ENCODE assay signal across 8 cellular contexts in genomic region chr21:34887729-34888568, GRCh38.
DNase-seq lines count a peak whose midpoint lies in the region; ATAC-seq, FAIRE-seq and TF ChIP-seq lines count a peak whose summit lies in the region.

No MANE protein-coding gene starts in this region.

- POLR2A ChIA-PET in Caco-2 (lab: Charles Lee) (interaction anchor here (0.6 to 1.6 kb wide), 4 partner anchors 10 to 512 kb away, joined by 3 to 8 read pairs (median 5); no protein-coding TSS in a partner anchor), WTC11 (lab: Charles Lee) (interaction anchor here (1.0 kb wide), 2 partner anchors 30 to 143 kb away, joined by 3 read pairs; no protein-coding TSS in a partner anchor)

- H3K4me3 ChIP-seq in Caco-2 (ENCODE audit: low read depth, low read length) (peak overlapping the region; percentile 70), bronchial epithelial cell (ENCODE audit: low read depth, low read length) (peak overlapping the region; percentile 74), kidney (ENCODE audit: low read length in 2 of 2) (peak overlapping the region; percentile 67 to 69), WERI-Rb-1 (ENCODE audit: low read depth, low read length) (no peak overlapping the region)

- H3K4me1 ChIP-seq in Caco-2 (no peaks in the 10 kb centered on the region), kidney (ENCODE audit: control insufficient read depth in 1 of 2, insufficient read depth in 1 of 2, low read depth in 1 of 2, low read length in 2 of 2) (peaks cover 8 to 10% of the 10 kb centered on the region in 2 donors)

- H3K27me3 ChIP-seq in Caco-2 (replicated peaks; ENCODE audit: control insufficient read depth, insufficient read depth, low read length) (peaks cover 2% of the 10 kb centered on the region; the same call in 1 of the 2 replicates), bronchial epithelial cell (ENCODE audit: control insufficient read depth, insufficient read depth, low read length) (no peaks in the 10 kb centered on the region), WERI-Rb-1 (ENCODE audit: insufficient read depth, low read depth, severe bottlenecking) (peaks cover 98% of the 10 kb centered on the region)

- H3K36me3 Mint-ChIP-seq in Caco-2 (ENCODE audit: insufficient read depth, unreplicated experiment) (peaks cover 17% of the 10 kb centered on the region), WTC11 (no peaks in the 10 kb centered on the region)

- peak overlapping the region; percentile 93 for H3K4me3 Mint-ChIP-seq in Caco-2 (ENCODE audit: unreplicated experiment)
- peak overlapping the region; percentile 87 for H3K4me3 Mint-ChIP-seq in WTC11

- no peak; the same call in 1 of the 2 replicates for ATAC-seq in WTC11

- DNase-seq in Caco-2 (peak; percentile 53 to 60), GOT3 (lab: John Stamatoyannopoulos, UW) (peak; percentile 64), NCI-H1105 (lab: John Stamatoyannopoulos, UW) (peak; percentile 52), WTC11 (ENCODE audit: low spot score) (peak; percentile 40), bronchial epithelial cell (ENCODE audit: low read depth) (peak; percentile 93), kidney (peak; percentile 93), WERI-Rb-1 (no peak)
- peak; percentile 94 for DNase-seq in stimulated activated CD4-positive, alpha-beta T cell treated with anti-CD3 and anti-CD28 coated beads, Interleukin-15, amount 100 ng/mL, for 24 hours

- intact Hi-C loops in Caco-2 (cut with micrococcal nuclease; ENCODE audit: unreplicated experiment) (loop anchor here (1.0 to 10.0 kb wide), 3 partner anchors 20 to 327 kb away; no protein-coding TSS in a partner anchor), kidney (cut with DNase I) (no loop called here)

- FAIRE-seq in bronchial epithelial cell (lab: Jason Lieb, UNC) (peak; percentile 47), kidney (lab: Jason Lieb, UNC) (no peak)

- H3K27ac ChIP-seq in kidney (ENCODE audit: low read depth in 2 of 2, low read length in 2 of 2): peak overlapping the region; percentile 60 to 90
- no peak overlapping the region for H3K27ac ChIP-seq in WERI-Rb-1

- H3K27ac Mint-ChIP-seq in Caco-2 (ENCODE audit: unreplicated experiment) (peak overlapping the region; percentile 83), WTC11 (no peak overlapping the region)

- peak overlapping the region; percentile 64 to 80 for H3K9ac ChIP-seq in kidney (ENCODE audit: low read length in 2 of 2)

- CTCF ChIA-PET in Caco-2 (lab: Charles Lee): interaction anchor here (0.6 to 5.2 kb wide), 6 partner anchors 132 to 952 kb away, joined by 3 to 47 read pairs (median 4); no protein-coding TSS in a partner anchor
- CTCF ChIA-PET in WTC11 (lab: Charles Lee): interaction anchor here (0.9 to 6.5 kb wide), 7 partner anchors 30 to 1050 kb away, joined by 3 to 80 read pairs (median 3); no protein-coding TSS in a partner anchor

- H3K4me1 Mint-ChIP-seq in Caco-2 (ENCODE audit: low read depth, unreplicated experiment): no peaks in the 10 kb centered on the region
- peaks cover 32% of the 10 kb centered on the region for H3K4me1 Mint-ChIP-seq in WTC11

- no peaks in the 10 kb centered on the region for H3K36me3 ChIP-seq in Caco-2 (ENCODE audit: control insufficient read depth, insufficient read depth, low read length)
- no peaks in the 10 kb centered on the region for H3K36me3 ChIP-seq in bronchial epithelial cell (ENCODE audit: control insufficient read depth, insufficient read depth, low read length)
- H3K36me3 ChIP-seq in kidney (ENCODE audit: control insufficient read depth in 1 of 2, insufficient read depth in 2 of 2, low read length in 2 of 2): no peaks in the 10 kb centered on the region
- H3K36me3 ChIP-seq in WERI-Rb-1: no peaks in the 10 kb centered on the region

- BruUV-seq in Caco-2 (replicated peaks; lab: Mats Ljungman, UMichigan): TSS peak; percentile 73

- TF ChIP-seq CTCF in Caco-2 (IDR thresholded peaks at IDR 0.05; ENCODE audit: insufficient read depth in 1 of 2, low read depth in 1 of 2, low read length in 1 of 2, severe bottlenecking in 1 of 2, unreplicated experiment in 1 of 2): no peak
- no peak for TF ChIP-seq CTCF in WTC11 (IDR thresholded peaks at IDR 0.05)
- TF ChIP-seq CTCF in bronchial epithelial cell (IDR thresholded peaks at IDR 0.05; ENCODE audit: insufficient read depth, low read length, severe bottlenecking): no peak
- TF ChIP-seq CTCF in kidney (IDR thresholded peaks at IDR 0.05; ENCODE audit: borderline replicate concordance, extremely low read depth, insufficient read depth): no peak
- TF ChIP-seq CTCF in WERI-Rb-1 (IDR thresholded peaks at IDR 0.05; ENCODE audit: low read depth, low read length): no peak

- no peaks in the 10 kb centered on the region for H3K9me3 ChIP-seq in Caco-2
- H3K9me3 ChIP-seq in kidney (ENCODE audit: control insufficient read depth in 1 of 2, low read length in 2 of 2): no peaks in the 10 kb centered on the region
- H3K9me3 ChIP-seq in WERI-Rb-1 (ENCODE audit: severe bottlenecking): peaks cover 47% of the 10 kb centered on the region

- H3K27me3 Mint-ChIP-seq in Caco-2 (ENCODE audit: insufficient read depth, unreplicated experiment): no peaks in the 10 kb centered on the region
- H3K27me3 Mint-ChIP-seq in WTC11 (ENCODE audit: low read depth): peaks cover 84% of the 10 kb centered on the region

- H3K9me3 Mint-ChIP-seq in Caco-2 (ENCODE audit: unreplicated experiment) (no peaks in the 10 kb centered on the region), WTC11 (no peaks in the 10 kb centered on the region)

TF ChIP-seq in WTC11, 78 proteins besides CTCF, POLR2A, EP300 and RAD21 (continues in another document):
- no peak for TF ChIP-seq NR1H2 (CRISPR knock-in tag; IDR thresholded peaks at IDR 0.05)
- TF ChIP-seq IRF2 (CRISPR knock-in tag; IDR thresholded peaks at IDR 0.05; ENCODE audit: borderline replicate concordance, low read depth): no peak
- TF ChIP-seq TEAD4 (CRISPR knock-in tag; IDR thresholded peaks at IDR 0.05): 0 out of 2 replicates have a peak, but pooled peaks have one; percentile 32
- TF ChIP-seq NFE2L1 (CRISPR knock-in tag; IDR thresholded peaks at IDR 0.05): peak; percentile 61; the same call in 1 of the 2 replicates
- TF ChIP-seq, protein P1, sequence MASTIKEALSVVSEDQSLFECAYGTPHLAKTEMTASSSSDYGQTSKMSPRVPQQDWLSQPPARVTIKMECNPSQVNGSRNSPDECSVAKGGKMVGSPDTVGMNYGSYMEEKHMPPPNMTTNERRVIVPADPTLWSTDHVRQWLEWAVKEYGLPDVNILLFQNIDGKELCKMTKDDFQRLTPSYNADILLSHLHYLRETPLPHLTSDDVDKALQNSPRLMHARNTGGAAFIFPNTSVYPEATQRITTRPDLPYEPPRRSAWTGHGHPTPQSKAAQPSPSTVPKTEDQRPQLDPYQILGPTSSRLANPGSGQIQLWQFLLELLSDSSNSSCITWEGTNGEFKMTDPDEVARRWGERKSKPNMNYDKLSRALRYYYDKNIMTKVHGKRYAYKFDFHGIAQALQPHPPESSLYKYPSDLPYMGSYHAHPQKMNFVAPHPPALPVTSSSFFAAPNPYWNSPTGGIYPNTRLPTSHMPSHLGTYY (CRISPR knock-in tag; IDR thresholded peaks at IDR 0.05): no peak
- no peak for TF ChIP-seq ZNF263 (CRISPR knock-in tag; IDR thresholded peaks at IDR 0.05; ENCODE audit: low read depth)
- TF ChIP-seq SMAD4 (CRISPR knock-in tag; IDR thresholded peaks at IDR 0.05): 0 out of 2 replicates have a peak, but pooled peaks have one; percentile 42
- TF ChIP-seq NR2C2 (CRISPR knock-in tag; IDR thresholded peaks at IDR 0.05): no peak
- TF ChIP-seq ZNF512 (CRISPR knock-in tag; IDR thresholded peaks at IDR 0.05; ENCODE audit: borderline replicate concordance): 0 out of 2 replicates have a peak, but pooled peaks have one; percentile 37
- TF ChIP-seq FOXK1 (CRISPR knock-in tag; IDR thresholded peaks at IDR 0.05): no peak
- no peak for TF ChIP-seq GABPB1 (CRISPR knock-in tag; IDR thresholded peaks at IDR 0.05)
- no peak for TF ChIP-seq CREM (CRISPR knock-in tag; IDR thresholded peaks at IDR 0.05)
- TF ChIP-seq, protein P2, sequence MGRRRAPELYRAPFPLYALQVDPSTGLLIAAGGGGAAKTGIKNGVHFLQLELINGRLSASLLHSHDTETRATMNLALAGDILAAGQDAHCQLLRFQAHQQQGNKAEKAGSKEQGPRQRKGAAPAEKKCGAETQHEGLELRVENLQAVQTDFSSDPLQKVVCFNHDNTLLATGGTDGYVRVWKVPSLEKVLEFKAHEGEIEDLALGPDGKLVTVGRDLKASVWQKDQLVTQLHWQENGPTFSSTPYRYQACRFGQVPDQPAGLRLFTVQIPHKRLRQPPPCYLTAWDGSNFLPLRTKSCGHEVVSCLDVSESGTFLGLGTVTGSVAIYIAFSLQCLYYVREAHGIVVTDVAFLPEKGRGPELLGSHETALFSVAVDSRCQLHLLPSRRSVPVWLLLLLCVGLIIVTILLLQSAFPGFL (CRISPR knock-in tag; IDR thresholded peaks at IDR 0.05; ENCODE audit: borderline replicate concordance): no peak
- TF ChIP-seq, protein P3, sequence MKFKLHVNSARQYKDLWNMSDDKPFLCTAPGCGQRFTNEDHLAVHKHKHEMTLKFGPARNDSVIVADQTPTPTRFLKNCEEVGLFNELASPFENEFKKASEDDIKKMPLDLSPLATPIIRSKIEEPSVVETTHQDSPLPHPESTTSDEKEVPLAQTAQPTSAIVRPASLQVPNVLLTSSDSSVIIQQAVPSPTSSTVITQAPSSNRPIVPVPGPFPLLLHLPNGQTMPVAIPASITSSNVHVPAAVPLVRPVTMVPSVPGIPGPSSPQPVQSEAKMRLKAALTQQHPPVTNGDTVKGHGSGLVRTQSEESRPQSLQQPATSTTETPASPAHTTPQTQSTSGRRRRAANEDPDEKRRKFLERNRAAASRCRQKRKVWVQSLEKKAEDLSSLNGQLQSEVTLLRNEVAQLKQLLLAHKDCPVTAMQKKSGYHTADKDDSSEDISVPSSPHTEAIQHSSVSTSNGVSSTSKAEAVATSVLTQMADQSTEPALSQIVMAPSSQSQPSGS (CRISPR knock-in tag; IDR thresholded peaks at IDR 0.05; ENCODE audit: borderline replicate concordance, low read depth): no peak
- peak; percentile 45; the same call in 1 of the 2 replicates for TF ChIP-seq MAX (CRISPR knock-in tag; IDR thresholded peaks at IDR 0.05)
